8 cellular contexts compared by ENCODE assay signal in the genomic region with DNA sequence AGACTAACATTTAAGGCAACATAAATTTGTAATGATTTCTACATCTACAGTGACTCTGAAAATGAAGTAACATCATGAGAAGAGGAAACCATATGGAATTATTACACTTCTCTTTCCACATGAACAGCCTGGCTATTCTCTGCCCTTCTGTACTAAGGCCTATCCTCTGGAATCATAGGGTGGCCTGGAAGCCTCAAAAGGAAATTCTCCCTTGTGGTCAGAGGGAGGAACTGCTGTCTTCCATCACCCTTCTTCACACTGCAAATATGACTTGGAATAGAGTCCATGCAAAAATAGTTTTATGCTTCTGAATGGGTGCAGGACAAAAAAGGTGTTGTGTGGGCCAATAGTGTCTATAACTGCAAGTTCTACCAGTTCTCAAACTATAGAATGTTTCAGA.
DNase-seq lines count a peak whose midpoint lies in the region; ATAC-seq and TF ChIP-seq lines count a peak whose summit lies in the region.

No MANE protein-coding gene starts in this region.

- peak; percentile 26 for DNase-seq in 8988T
- DNase-seq in NCI-H69 (lab: John Stamatoyannopoulos, UW): peak; percentile 68
- DNase-seq in fibroblast of peridontal ligament (ENCODE audit: extremely low read depth): peak; percentile 19
- no peak for DNase-seq in activated CD8-positive, alpha-beta memory T cell treated with anti-CD3 and anti-CD28 coated beads for 24 hours
- no peak for DNase-seq in activated CD8-positive, alpha-beta memory T cell treated with anti-CD3 and anti-CD28 coated beads, Interleukin-2, amount 50 U/mL, for 4 hours
- no peak for DNase-seq in globus pallidus (ENCODE audit: low spot score)

- peak; percentile 55 for TF ChIP-seq CTCF in GM12873 (IDR thresholded peaks at IDR 0.05; ENCODE audit: insufficient read depth, low read depth, low read length, missing control alignments)

- no peak for ATAC-seq in GM19455 (IDR thresholded peaks at IDR 0.05; ENCODE audit: unreplicated experiment)

Comparison
In these comparisons a context has a peak if more than half of its experiments do, and no peak if none do; other contexts are left out.
1. DNase-seq: peak in 8988T (single experiment), NCI-H69 (single experiment) and fibroblast of peridontal ligament (single experiment); none in activated CD8-positive, alpha-beta memory T cell treated with anti-CD3 and anti-CD28 coated beads for 24 hours (single experiment), activated CD8-positive, alpha-beta memory T cell treated with anti-CD3 and anti-CD28 coated beads, Interleukin-2, amount 50 U/mL, for 4 hours (single experiment) and globus pallidus (single experiment).